ENCODE assay signal across 18 cellular contexts in the genomic region with DNA sequence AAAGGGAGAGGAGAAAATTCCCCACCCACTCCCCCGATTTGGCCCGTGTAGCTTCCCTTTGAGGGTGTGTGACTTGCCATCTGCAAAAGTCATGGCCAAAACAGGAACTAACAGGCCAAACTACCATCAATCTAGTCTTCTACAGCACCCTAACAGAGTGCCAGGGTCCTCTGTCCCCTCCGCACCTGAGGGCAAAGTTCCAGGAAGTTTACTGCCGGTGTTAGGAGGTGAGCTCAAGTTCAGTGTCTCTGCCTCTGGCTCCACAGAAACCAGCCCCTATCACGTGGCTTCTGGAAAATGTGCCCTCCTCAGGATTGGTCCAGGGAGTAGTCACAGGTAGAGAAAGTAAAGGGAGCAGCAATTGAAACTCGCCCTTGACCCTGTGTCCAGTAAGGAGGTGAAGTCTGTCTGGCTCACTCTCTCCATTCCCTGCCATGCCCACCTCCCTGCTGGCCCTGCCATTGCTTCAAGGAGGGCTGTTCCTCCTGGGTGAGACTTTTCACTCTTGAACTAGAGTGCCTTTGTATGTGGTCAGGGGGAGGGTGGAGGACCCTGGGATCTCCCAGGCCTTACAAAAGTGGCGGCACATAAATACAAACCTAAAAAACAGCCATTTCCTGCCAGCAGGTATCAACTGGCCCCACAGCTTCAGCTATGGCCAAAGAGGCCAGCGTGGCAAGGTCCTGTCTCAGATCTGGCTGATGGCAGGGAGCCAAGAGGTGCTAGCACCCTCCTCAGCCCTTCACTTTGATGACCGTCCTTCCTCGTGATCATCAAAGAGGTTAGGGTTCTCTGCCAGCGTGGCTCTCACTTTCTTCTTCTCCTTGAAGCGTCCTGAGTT. TPM values are rescaled to one million over a fixed set of nuclear protein-coding genes. Genes with fewer than 3 reads are reported as not detected.
DNase-seq lines count a peak whose midpoint lies in the region; ATAC-seq, FAIRE-seq and TF ChIP-seq lines count a peak whose summit lies in the region.
"Had no signal": no experiment of that assay in that cellular context is flagged by ENCODE, and none has a peak within 500 bp of the region (broad histone marks: within the 10 kb centered on the region; RNA-seq: fewer than 3 reads in every experiment).

No MANE protein-coding gene starts in this region.

- no peak for TF ChIP-seq POLR2A in uterus (IDR thresholded peaks at IDR 0.05)

- H3K27me3 ChIP-seq in hepatocyte (no peaks in the 10 kb centered on the region), pancreas (no peaks in the 10 kb centered on the region), aorta (ENCODE audit: control insufficient read depth in 1 of 2, insufficient read depth in 2 of 2, low read length in 1 of 2) (no peaks in the 10 kb centered on the region), uterus (no peaks in the 10 kb centered on the region)

- 73% methylated on average over 12 of the region's 12 CpGs for WGBS in hepatocyte (ENCODE audit: low lambda C conversion rate, missing lambda C conversion rate)
- WGBS in pancreas, 2 donors = 25 to 29% methylated on average over 12 of the region's 12 CpGs
- 84 to 86% methylated on average over 12 of the region's 12 CpGs for WGBS in aorta, 2 donors

- no peak overlapping the region for H2AFZ ChIP-seq in hepatocyte
- H2AFZ ChIP-seq: neural progenitor cell had no signal

- TF ChIP-seq RAD21 in Ishikawa (IDR thresholded peaks at IDR 0.05; ENCODE audit: low read depth) = no peak

- no peak for TF ChIP-seq EP300 in Ishikawa (IDR thresholded peaks at IDR 0.05; ENCODE audit: borderline replicate concordance)

- no peak for FAIRE-seq in pancreas (lab: Jason Lieb, UNC)
- FAIRE-seq: D721Med had no signal

- H3K27ac ChIP-seq in hepatocyte (peak overlapping the region; percentile 95), pancreas (peak overlapping the region; percentile 38 to 97 (median 69)), aorta (ENCODE audit: low read depth in 1 of 2, low read length in 2 of 2) (no peak overlapping the region), uterus (no peak overlapping the region)
- H3K27ac ChIP-seq: neural progenitor cell had no signal

- intact Hi-C loops in pancreas (cut with DNase I) = no loop called here
- intact Hi-C loops in aorta (cut with DNase I) = no loop called here
- intact Hi-C loops in uterus (cut with DNase I; ENCODE audit: low total_unique reads) = no loop called here

- peaks cover 55% of the 10 kb centered on the region for H3K79me2 ChIP-seq in hepatocyte

- TF ChIP-seq CTCF in hepatocyte (IDR thresholded peaks at IDR 0.05; ENCODE audit: poor library complexity) = no peak
- TF ChIP-seq CTCF in pancreas (IDR thresholded peaks at IDR 0.05) = no peak
- TF ChIP-seq CTCF in uterus (IDR thresholded peaks at IDR 0.05) = no peak

- ATAC-seq in pancreas (peak in 2 of 4 donors; percentile 1 to 8), aorta (ENCODE audit: low FRiP score) (no peak)
- ATAC-seq: activated CD4-positive, CD25-positive, alpha-beta regulatory T cell treated with anti-CD3 and anti-CD28 coated beads, Interleukin-2, amount 50 U/mL, for 24 hours; effector memory CD8-positive, alpha-beta T cell; right cardiac atrium; Right ventricle myocardium inferior had no signal

- no peaks in the 10 kb centered on the region for H3K36me3 ChIP-seq in hepatocyte (replicated peaks; ENCODE audit: insufficient read depth, low read depth)
- peaks cover 0 to 14% (median 12%) of the 10 kb centered on the region in 3 donors for H3K36me3 ChIP-seq in pancreas
- peaks cover 0 to 2% of the 10 kb centered on the region in 2 donors for H3K36me3 ChIP-seq in aorta (ENCODE audit: control insufficient read depth in 1 of 2, insufficient read depth in 2 of 2, low read length in 1 of 2)
- no peaks in the 10 kb centered on the region for H3K36me3 ChIP-seq in uterus
- H3K36me3 ChIP-seq: neural progenitor cell had no signal

- DNase-seq in hepatocyte (ENCODE audit: low spot score) = peak; percentile 69
- DNase-seq in pancreas = peak in 2 of 6 donors; percentile 59 to 72
- no peak for DNase-seq in aorta
- DNase-seq in uterus = no peak
- no peak for DNase-seq in pons (ENCODE audit: low spot score)
- DNase-seq: activated CD8-positive, alpha-beta memory T cell treated with anti-CD3 and anti-CD28 coated beads, Interleukin-2, amount 50 U/mL, for 4 hours; activated naive CD4-positive, alpha-beta T cell treated with Interleukin-2 at 50 U/mL for 16 hours; effector memory CD8-positive, alpha-beta T cell; HCEC 1CT; NCI-H1417 treated with DMSO at 0.1 percent for 48 hours; right cardiac atrium; stimulated activated CD4-positive, alpha-beta T cell treated with anti-CD3 and anti-CD28 coated beads, Interleukin-1b, Interleukin-23, amount 100 ng/mL, for 48 hours; T-helper 2 cell had no signal

- H3K9me2 ChIP-seq in hepatocyte (replicated peaks; ENCODE audit: insufficient read depth) = no peaks in the 10 kb centered on the region

- peaks cover 10% of the 10 kb centered on the region for H4K20me1 ChIP-seq in hepatocyte (ENCODE audit: insufficient read depth, poor library complexity, severe bottlenecking)

- H3K4me1 ChIP-seq in hepatocyte (ENCODE audit: insufficient read depth) (peaks cover 45% of the 10 kb centered on the region), pancreas (peaks cover 42 to 66% (median 58%) of the 10 kb centered on the region in 3 donors), aorta (ENCODE audit: control insufficient read depth in 1 of 2, insufficient read depth in 2 of 2, low read length in 2 of 2) (no peaks in the 10 kb centered on the region), uterus (no peaks in the 10 kb centered on the region)

- H3K4me3 ChIP-seq in hepatocyte (no peak overlapping the region), pancreas (peak overlapping the region in 3 of 4 donors; percentile 3 to 65 (median 60)), aorta (ENCODE audit: low read length in 2 of 2) (no peak overlapping the region), uterus (no peak overlapping the region)
- H3K4me3 ChIP-seq: neural progenitor cell had no signal

- H3K9me3 ChIP-seq in hepatocyte (ENCODE audit: low read depth) (no peaks in the 10 kb centered on the region), pancreas (no peaks in the 10 kb centered on the region), aorta (ENCODE audit: control insufficient read depth, low read length) (no peaks in the 10 kb centered on the region), uterus (no peaks in the 10 kb centered on the region)

- peak overlapping the region; percentile 83 for H3K4me2 ChIP-seq in hepatocyte
- H3K4me2 ChIP-seq: neural progenitor cell had no signal

TF ChIP-seq in Ishikawa, 13 proteins besides CTCF, POLR2A, EP300 and RAD21:
- TF ChIP-seq, protein P1, sequence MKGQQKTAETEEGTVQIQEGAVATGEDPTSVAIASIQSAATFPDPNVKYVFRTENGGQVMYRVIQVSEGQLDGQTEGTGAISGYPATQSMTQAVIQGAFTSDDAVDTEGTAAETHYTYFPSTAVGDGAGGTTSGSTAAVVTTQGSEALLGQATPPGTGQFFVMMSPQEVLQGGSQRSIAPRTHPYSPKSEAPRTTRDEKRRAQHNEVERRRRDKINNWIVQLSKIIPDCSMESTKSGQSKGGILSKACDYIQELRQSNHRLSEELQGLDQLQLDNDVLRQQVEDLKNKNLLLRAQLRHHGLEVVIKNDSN (IDR thresholded peaks at IDR 0.05) = peak; percentile 63
- no peak for TF ChIP-seq FOXM1 (IDR thresholded peaks at IDR 0.05; ENCODE audit: borderline replicate concordance, low read depth)
- TF ChIP-seq, protein P2, sequence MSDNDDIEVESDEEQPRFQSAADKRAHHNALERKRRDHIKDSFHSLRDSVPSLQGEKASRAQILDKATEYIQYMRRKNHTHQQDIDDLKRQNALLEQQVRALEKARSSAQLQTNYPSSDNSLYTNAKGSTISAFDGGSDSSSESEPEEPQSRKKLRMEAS (IDR thresholded peaks at IDR 0.05) = no peak

RNA-seq across cellular contexts. Expression of a gene that starts 5.3 kb away (rescaled TPM):
- total RNA-seq in hepatocyte (64.9 and 66.4 TPM in 2 replicates), pancreas (10 to 100 TPM; 26.6 to 68.6 (median 42.7) TPM), aorta (not detected), uterus (1 to 10 TPM in 1 of 4 donors, under 1 TPM in 1, not detected in 2; 0.29 to 2.0 TPM)
- polyA plus RNA-seq in hepatocyte (48.0 and 56.5 TPM in 2 replicates), pancreas (10 to 100 TPM; 59.9 to 64.9 TPM), aorta (10 to 100 TPM in 1 of 2 donors, under 1 TPM in 1; 0.87 to 43.5 TPM)
- total RNA-seq: right cardiac atrium, Right ventricle myocardium inferior had no signal
- polyA plus RNA-seq: right cardiac atrium had no signal

RNA-seq across cellular contexts. Expression of a gene that starts 11.0 kb away (rescaled TPM):
- total RNA-seq in hepatocyte (17.0 and 18.6 TPM in 2 replicates), pancreas (10 to 100 TPM; 13.2 to 23.5 (median 19.6) TPM), aorta (10 to 100 TPM; 14.3 to 19.5 TPM), uterus (10 to 100 TPM; 16.7 to 29.4 (median 17.4) TPM)
- polyA plus RNA-seq in hepatocyte (10.4 and 12.2 TPM in 2 replicates), pancreas (1 to 10 TPM; 6.5 to 7.6 TPM), aorta (1 to 10 TPM; 4.9 to 6.9 TPM)

RNA-seq across cellular contexts. Expression of a gene that starts 18.5 kb away (rescaled TPM):
- total RNA-seq in hepatocyte (88.9 and 124 TPM in 2 replicates), pancreas (100 to 1,000 TPM; 134 to 234 (median 165) TPM), aorta (100 to 1,000 TPM in 1 of 2 donors, 10 to 100 TPM in 1; 99.5 to 196 TPM), uterus (100 to 1,000 TPM; 118 to 180 (median 146) TPM)
- polyA plus RNA-seq in hepatocyte (179 and 236 TPM in 2 replicates), pancreas (1,000 to 10,000 TPM; 1,052 to 1,312 TPM), aorta (100 to 1,000 TPM in 1 of 2 donors, 10 to 100 TPM in 1; 66.1 to 679 TPM)

RNA-seq across cellular contexts. Expression of a gene that starts 56.4 kb away (rescaled TPM):
- total RNA-seq in hepatocyte (1.5 and 3.3 TPM in 2 replicates), pancreas (1 to 10 TPM; 5.2 to 8.8 (median 6.9) TPM), aorta (10 to 100 TPM; 14.3 to 18.0 TPM), uterus (10 to 100 TPM in 1 of 4 donors, 1 to 10 TPM in 2, under 1 TPM in 1; 0.88 to 18.7 (median 1.3) TPM)
- polyA plus RNA-seq in hepatocyte (6.7 and 10.6 TPM in 2 replicates), pancreas (1 to 10 TPM; 5.5 to 8.5 TPM), aorta (10 to 100 TPM in 1 of 2 donors, 1 to 10 TPM in 1; 7.5 to 12.0 TPM)

Comparison
In these comparisons a context has a peak if more than half of its experiments do, and no peak if none do; other contexts are left out.
1. H3K27ac ChIP-seq: peak in hepatocyte (single experiment) and pancreas (4 of 4); none in aorta (0 of 2) and uterus (0 of 2).
2. H3K4me3 ChIP-seq: peak in pancreas (3 of 4); none in hepatocyte (single experiment), aorta (0 of 2) and uterus (0 of 2).
3. RNA of a gene that starts 5.3 kb away (total RNA-seq): 64.9 to 66.4 TPM in hepatocyte and 26.6 to 68.6 TPM in pancreas; 0.29 to 2.0 TPM in uterus and not detected in aorta; every median in the first group is over 4 times any median in the second.